1 cellular context compared by ENCODE assay signal in the genomic region with DNA sequence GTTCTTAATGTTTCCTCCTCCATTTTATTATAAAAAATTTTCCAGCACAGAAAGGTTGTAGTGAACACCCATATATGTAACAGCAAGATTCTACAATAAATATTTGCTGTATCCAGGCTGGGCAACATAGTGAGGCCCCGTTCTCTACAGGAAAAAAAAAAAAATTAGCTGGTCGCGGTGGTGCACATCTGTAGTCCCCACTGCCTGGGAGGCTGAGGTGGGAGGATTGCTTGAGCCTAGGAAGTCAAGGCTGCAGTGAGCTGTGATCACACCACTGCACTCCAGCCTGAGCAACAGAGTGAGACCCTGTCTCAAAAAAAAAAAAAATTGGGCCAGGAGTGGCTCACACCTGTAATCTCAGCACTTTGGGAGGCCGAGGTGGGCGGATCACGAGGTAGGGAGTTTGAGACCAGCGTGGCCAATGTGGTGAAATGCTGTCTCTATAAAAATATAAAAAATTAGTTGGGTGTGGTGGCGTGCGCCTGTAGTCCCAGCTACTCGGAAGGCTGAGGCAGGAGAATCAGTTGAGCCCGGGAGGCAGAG.
TF ChIP-seq lines count a peak whose summit lies in the region.

No MANE protein-coding gene starts in this region.

TF ChIP-seq in K562, 482 proteins besides CTCF, POLR2A, EP300 and RAD21:
- TF ChIP-seq EGR1 (conservative IDR thresholded peaks at IDR 0.05): 0 out of 2 replicates have a peak, but pooled peaks have one; percentile 28
